Comparison of ENCODE assay signal across 22 cellular contexts in genomic region chr10:92366412-92367021, GRCh38.
"Had no signal": no experiment of that assay in that cellular context is flagged by ENCODE, and none has a peak within 500 bp of the region (broad histone marks: within the 10 kb centered on the region; RNA-seq: fewer than 3 reads in every experiment).

No MANE protein-coding gene starts in this region.

- H3K27me3 ChIP-seq: gastrocnemius medialis, right atrium auricular region, testis, tibial nerve, upper lobe of right lung, vagina had no signal

- H3K9me3 ChIP-seq: gastrocnemius medialis, right atrium auricular region, testis, tibial nerve, upper lobe of right lung, vagina had no signal

- H3K4me1 Mint-ChIP-seq: naive thymus-derived CD4-positive, alpha-beta T cell; nephron progenitor cell; stimulated activated effector memory CD8-positive, alpha-beta T cell treated with anti-CD3 and anti-CD28 coated beads, Interleukin-12 subunit alpha, Interleukin-12 subunit beta, amount 100 ng/mL, for 72 hours had no signal

- H3K4me3 ChIP-seq: coronary artery, gastrocnemius medialis, right atrium auricular region, testis, tibial nerve, upper lobe of right lung, vagina had no signal

- FAIRE-seq: endometrium, small intestine had no signal

- H3K4me1 ChIP-seq: gastrocnemius medialis, right atrium auricular region, testis, tibial nerve, upper lobe of right lung, vagina had no signal

- H3K4me3 Mint-ChIP-seq: naive thymus-derived CD4-positive, alpha-beta T cell; nephron progenitor cell; stimulated activated effector memory CD8-positive, alpha-beta T cell treated with anti-CD3 and anti-CD28 coated beads, Interleukin-12 subunit alpha, Interleukin-12 subunit beta, amount 100 ng/mL, for 72 hours; stimulated activated naive CD8-positive, alpha-beta T cell treated with anti-CD3 and anti-CD28 coated beads, Interleukin-15, Interleukin-2, amounts not matched to agents 100 ng/mL and 50 ng/mL, for 24 hours had no signal

- H3K27ac Mint-ChIP-seq: nephron progenitor cell; stimulated activated effector memory CD8-positive, alpha-beta T cell treated with anti-CD3 and anti-CD28 coated beads, Interleukin-12 subunit alpha, Interleukin-12 subunit beta, amount 100 ng/mL, for 72 hours; stimulated activated naive CD8-positive, alpha-beta T cell treated with anti-CD3 and anti-CD28 coated beads, Interleukin-15, Interleukin-2, amounts not matched to agents 100 ng/mL and 50 ng/mL, for 24 hours had no signal

- DNase-seq: effector CD4-positive, alpha-beta T cell; gastrocnemius medialis; glutamatergic neuron; islet precursor cell; mammary epithelial cell; naive thymus-derived CD4-positive, alpha-beta T cell; nephron progenitor cell; small intestine; stimulated activated CD4-positive, alpha-beta T cell treated with anti-CD3 and anti-CD28 coated beads, Interleukin-12 subunit alpha, Interleukin-12 subunit beta, amount 100 ng/mL, for 4 hours; stimulated activated CD4-positive, alpha-beta T cell treated with anti-CD3 and anti-CD28 coated beads, Interleukin-2, amount 100 ng/mL, for 48 hours; stimulated activated CD8-positive, alpha-beta memory T cell treated with anti-CD3 and anti-CD28 coated beads, Interleukin-4, amount 100 ng/mL, for 48 hours; testis; upper lobe of right lung had no signal

- ATAC-seq: esophagus mucosa; gastrocnemius medialis; left lobe of liver; naive thymus-derived CD4-positive, alpha-beta T cell; stimulated activated effector memory CD8-positive, alpha-beta T cell treated with anti-CD3 and anti-CD28 coated beads, Interleukin-12 subunit alpha, Interleukin-12 subunit beta, amount 100 ng/mL, for 72 hours; upper lobe of right lung had no signal

- H3K36me3 Mint-ChIP-seq: stimulated activated effector memory CD8-positive, alpha-beta T cell treated with anti-CD3 and anti-CD28 coated beads, Interleukin-12 subunit alpha, Interleukin-12 subunit beta, amount 100 ng/mL, for 72 hours had no signal

- H3K9me3 Mint-ChIP-seq: stimulated activated effector memory CD8-positive, alpha-beta T cell treated with anti-CD3 and anti-CD28 coated beads, Interleukin-12 subunit alpha, Interleukin-12 subunit beta, amount 100 ng/mL, for 72 hours; stimulated activated naive CD8-positive, alpha-beta T cell treated with anti-CD3 and anti-CD28 coated beads, Interleukin-15, Interleukin-2, amounts not matched to agents 100 ng/mL and 50 ng/mL, for 24 hours had no signal

- H3K27ac ChIP-seq: coronary artery, gastrocnemius medialis, right atrium auricular region, testis, tibial nerve, upper lobe of right lung, vagina had no signal
